18 cellular contexts compared by ENCODE assay signal in the genomic region with DNA sequence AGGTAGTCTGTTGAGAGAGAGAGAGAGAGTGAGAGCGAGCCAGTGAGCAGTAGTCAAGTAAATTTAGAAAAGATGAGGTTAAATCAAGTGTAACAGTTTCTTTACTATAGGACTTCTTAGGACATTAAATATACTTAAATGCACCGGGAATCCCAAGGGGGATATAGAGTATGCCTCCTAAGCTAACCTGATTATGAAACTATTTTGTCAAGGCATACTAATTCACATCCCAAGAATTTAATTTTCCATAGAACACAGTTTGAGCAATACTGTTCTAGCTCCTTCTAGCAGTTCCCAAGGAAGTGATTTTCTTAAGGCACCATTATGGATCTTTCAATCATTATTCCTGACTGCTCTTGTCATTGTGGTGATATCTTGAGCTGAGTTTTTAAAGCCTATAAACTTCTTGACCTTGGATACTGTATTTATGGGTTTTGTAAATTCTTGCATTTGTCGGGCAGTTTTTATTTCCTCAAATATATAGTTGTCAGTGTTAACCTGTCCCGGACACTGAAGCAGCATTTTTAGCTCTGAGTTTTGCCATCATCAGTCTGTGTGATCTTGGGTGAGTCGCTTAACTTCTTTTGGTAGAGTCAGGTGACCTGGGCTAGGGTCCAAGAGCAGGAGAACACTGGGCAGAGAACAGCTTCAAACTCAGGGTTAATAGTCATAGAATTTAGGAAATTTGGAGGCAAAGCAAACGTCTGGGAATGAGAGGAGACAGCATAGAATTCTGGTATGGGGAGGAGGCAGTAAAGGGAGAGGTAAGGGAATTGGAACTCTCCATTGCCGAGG.
"Had no signal": no experiment of that assay in that cellular context is flagged by ENCODE, and none has a peak within 500 bp of the region (broad histone marks: within the 10 kb centered on the region; RNA-seq: fewer than 3 reads in every experiment).

No MANE protein-coding gene starts in this region.

- H3K4me1 ChIP-seq: colonic mucosa, heart right ventricle, pancreas, stomach, transverse colon had no signal

- H3K27ac ChIP-seq: colonic mucosa, gastrocnemius medialis, heart right ventricle, pancreas, stomach, thoracic aorta, transverse colon had no signal

- H3K36me3 ChIP-seq: colonic mucosa, gastrocnemius medialis, heart right ventricle, pancreas, stomach, thoracic aorta, transverse colon had no signal

- H3K4me3 ChIP-seq: colonic mucosa, gastrocnemius medialis, heart right ventricle, mucosa of descending colon, pancreas, stomach, thoracic aorta, transverse colon had no signal

- H3K27me3 ChIP-seq: colonic mucosa, gastrocnemius medialis, heart right ventricle, pancreas, stomach, transverse colon had no signal

- ATAC-seq: gastrocnemius medialis; heart right ventricle; left lobe of liver; mucosa of descending colon; naive thymus-derived CD8-positive, alpha-beta T cell; pancreas; right cardiac atrium had no signal

- DNase-seq: colonic mucosa; gastrocnemius medialis; heart right ventricle; hypothalamus; islet precursor cell; mammary epithelial cell; mucosa of descending colon; naive thymus-derived CD8-positive, alpha-beta T cell; pancreas; right cardiac atrium; small intestine; stimulated activated CD4-positive, alpha-beta T cell treated with anti-CD3 and anti-CD28 coated beads, Interleukin-12 subunit alpha, Interleukin-12 subunit beta, amount 100 ng/mL, for 4 hours; stimulated activated naive CD4-positive, alpha-beta T cell; stomach; substantia nigra; transverse colon had no signal

- H3K9me3 ChIP-seq: colonic mucosa, gastrocnemius medialis, heart right ventricle, mucosa of descending colon, pancreas, stomach, thoracic aorta, transverse colon had no signal
